In genomic region chr1:180042994-180043622, GRCh38 we compare ENCODE assay signal across 15 cellular contexts.
A peak's percentile ranks its signal among the peaks of the same experiment; 100 is the strongest.
DNase-seq lines count a peak whose midpoint lies in the region; ATAC-seq, FAIRE-seq and TF ChIP-seq lines count a peak whose summit lies in the region.
"Had no signal": no experiment of that assay in that cellular context is flagged by ENCODE, and none has a peak within 500 bp of the region (broad histone marks: within the 10 kb centered on the region; RNA-seq: fewer than 3 reads in every experiment).

No MANE protein-coding gene starts in this region.

- no peaks in the 10 kb centered on the region for H4K20me1 ChIP-seq in endothelial cell of umbilical vein (replicated peaks; ENCODE audit: control insufficient read depth, extremely low read depth, insufficient read depth, low read length)

- H3K27me3 Mint-ChIP-seq in CD4-positive, alpha-beta memory T cell, result no peaks in the 10 kb centered on the region
- H3K27me3 Mint-ChIP-seq: activated CD4-positive, alpha-beta T cell treated with anti-CD3 and anti-CD28 coated beads, Interleukin-2, amount 10 ng/mL, durations not matched to agents 7 days and 5 days had no signal

- POLR2A ChIA-PET in endothelial cell of umbilical vein (lab: Charles Lee), result no interaction called here
- POLR2A ChIA-PET in CD4-positive, alpha-beta memory T cell (lab: Charles Lee; ENCODE audit: partially characterized antibody), result no interaction called here

- no peak overlapping the region for H3K4me3 Mint-ChIP-seq in CD4-positive, alpha-beta memory T cell
- H3K4me3 Mint-ChIP-seq: activated CD4-positive, alpha-beta T cell treated with anti-CD3 and anti-CD28 coated beads, Interleukin-2, amount 10 ng/mL, durations not matched to agents 7 days and 5 days had no signal

- H3K4me1 Mint-ChIP-seq in CD4-positive, alpha-beta memory T cell, result peaks cover 0 to 4% (median 0%) of the 10 kb centered on the region in 4 donors

- H3K4me1 ChIP-seq in endothelial cell of umbilical vein (ENCODE audit: control insufficient read depth, extremely low read depth, insufficient read depth, low read length) (peaks cover 23% of the 10 kb centered on the region), upper lobe of left lung (no peaks in the 10 kb centered on the region)
- no peaks in the 10 kb centered on the region for H3K4me1 ChIP-seq in CD4-positive, alpha-beta memory T cell (ENCODE audit: insufficient read depth, low read length)
- H3K4me1 ChIP-seq: HAP-1 had no signal

- H3K9ac ChIP-seq in endothelial cell of umbilical vein (replicated peaks; ENCODE audit: extremely low read depth, insufficient read depth, low read length), result no peak overlapping the region

- H3K27me3 ChIP-seq in endothelial cell of umbilical vein (ENCODE audit: control insufficient read depth in 2 of 2, insufficient read depth in 2 of 2, low read length in 2 of 2), result no peaks in the 10 kb centered on the region
- H3K27me3 ChIP-seq in CD4-positive, alpha-beta memory T cell (ENCODE audit: insufficient read depth, low read length), result no peaks in the 10 kb centered on the region
- H3K27me3 ChIP-seq in upper lobe of left lung, result no peaks in the 10 kb centered on the region
- H3K27me3 ChIP-seq: cardiac muscle cell had no signal

- peak overlapping the region; percentile 31 for H3K4me2 ChIP-seq in endothelial cell of umbilical vein (ENCODE audit: insufficient read depth, low read length)

- no peaks in the 10 kb centered on the region for H3K9me3 ChIP-seq in endothelial cell of umbilical vein (replicated peaks; ENCODE audit: control insufficient read depth, insufficient read depth, low read length)
- H3K9me3 ChIP-seq in CD4-positive, alpha-beta memory T cell (ENCODE audit: control insufficient read depth in 1 of 2, low read length in 2 of 2), result no peaks in the 10 kb centered on the region
- H3K9me3 ChIP-seq in upper lobe of left lung, result no peaks in the 10 kb centered on the region
- H3K9me3 ChIP-seq: HAP-1 had no signal

- FAIRE-seq in endothelial cell of umbilical vein (lab: Jason Lieb, UNC), result no peak

- DNase-seq in GM03348 (ENCODE audit: low spot score) (peak; percentile 20), RPMI7951 (ENCODE audit: low read depth) (peak; percentile 41), endothelial cell of umbilical vein (ENCODE audit: low read depth, low spot score) (peak; percentile 64), pulmonary artery endothelial cell (ENCODE audit: low read depth, low spot score) (peak; percentile 26), SKM-1 treated with dmso at 0.1 percent for 144 hours (lab: John Stamatoyannopoulos, UW; ENCODE audit: unreplicated experiment) (no peak), NCI-H1105 treated with DMSO at 0.1 percent for 48 hours (lab: John Stamatoyannopoulos, UW) (no peak), upper lobe of left lung (no peak)
- no peak for DNase-seq in CD4-positive, alpha-beta memory T cell
- DNase-seq: activated CD4-positive, alpha-beta T cell treated with anti-CD3 and anti-CD28 coated beads, Interleukin-2, amount 10 ng/mL, durations not matched to agents 7 days and 5 days; NCI-H774; T-helper 2 cell had no signal

- H2AFZ ChIP-seq in endothelial cell of umbilical vein (ENCODE audit: low read depth, low read length), result no peak overlapping the region

- H3K27ac ChIP-seq in endothelial cell of umbilical vein (ENCODE audit: insufficient read depth, low read depth, low read length) (peak overlapping the region; percentile 15), upper lobe of left lung (no peak overlapping the region)
- H3K27ac ChIP-seq in CD4-positive, alpha-beta memory T cell (ENCODE audit: low read depth, low read length), result no peak overlapping the region
- H3K27ac ChIP-seq: cardiac muscle cell had no signal

- H3K36me3 ChIP-seq in endothelial cell of umbilical vein (ENCODE audit: control insufficient read depth in 2 of 2, extremely low read depth in 1 of 2, insufficient read depth in 2 of 2, low read length in 2 of 2) (peaks cover 3% of the 10 kb centered on the region in 2 experiments), upper lobe of left lung (peaks cover 13 to 69% (median 50%) of the 10 kb centered on the region in 4 donors)
- H3K36me3 ChIP-seq in CD4-positive, alpha-beta memory T cell (ENCODE audit: insufficient read depth, low read length), result peaks cover 49% of the 10 kb centered on the region

- TF ChIP-seq POLR2A in endothelial cell of umbilical vein (IDR thresholded peaks at IDR 0.05; ENCODE audit: low read depth, low read length) (no peak), upper lobe of left lung (IDR thresholded peaks at IDR 0.05) (no peak)

- intact Hi-C loops in endothelial cell of umbilical vein (cut with micrococcal nuclease), result no loop called here
- intact Hi-C loops in CD4-positive, alpha-beta memory T cell (cut with micrococcal nuclease), result no loop called here

- H3K4me3 ChIP-seq in endothelial cell of umbilical vein (replicated peaks in 1 of 3; ENCODE audit: insufficient read depth in 1 of 3, low read depth in 1 of 3, low read length in 3 of 3) (no peak overlapping the region), upper lobe of left lung (no peak overlapping the region)
- H3K4me3 ChIP-seq in CD4-positive, alpha-beta memory T cell (ENCODE audit: low read length in 2 of 2), result no peak overlapping the region
- H3K4me3 ChIP-seq: cardiac muscle cell, HAP-1 had no signal

- no peaks in the 10 kb centered on the region for H3K9me3 Mint-ChIP-seq in CD4-positive, alpha-beta memory T cell
- H3K9me3 Mint-ChIP-seq: activated CD4-positive, alpha-beta T cell treated with anti-CD3 and anti-CD28 coated beads, Interleukin-2, amount 10 ng/mL, durations not matched to agents 7 days and 5 days; activated T-helper 2 cell treated with anti-CD3 and anti-CD28 coated beads, Interferon-gamma antibody, Interleukin-2, Interleukin-4, amounts not matched to agents 10 μg/mL and 5 μg/mL and 100 μg/mL, durations not matched to agents 14 hours and 24 hours and 36 hours had no signal

- dilution Hi-C loops in endothelial cell of umbilical vein (cut with MboI; ENCODE audit: extremely low pct_ligation_motif_present, low sequenced_read_pairs), result no loop called here

- CTCF ChIA-PET in endothelial cell of umbilical vein (lab: Charles Lee), result interaction anchor here (1.1 to 2.5 kb wide), 3 partner anchors 9 to 126 kb away, joined by 3 to 11 read pairs (median 8); no protein-coding TSS in a partner anchor
- CTCF ChIA-PET in CD4-positive, alpha-beta memory T cell (lab: Charles Lee; ENCODE audit: partially characterized antibody), result no interaction called here

- TF ChIP-seq EP300 in upper lobe of left lung (IDR thresholded peaks at IDR 0.05), result no peak

- no peaks in the 10 kb centered on the region for H3K79me2 ChIP-seq in endothelial cell of umbilical vein (ENCODE audit: control insufficient read depth, insufficient read depth, low read length)

- peaks cover 65 to 70% of the 10 kb centered on the region in 2 donors for H3K36me3 Mint-ChIP-seq in CD4-positive, alpha-beta memory T cell

- TF ChIP-seq CTCF in endothelial cell of umbilical vein (IDR thresholded peaks at IDR 0.05; ENCODE audit: extremely low read depth in 1 of 2, insufficient read depth in 1 of 2, low read depth in 1 of 2, low read length in 2 of 2) (no peak), upper lobe of left lung (IDR thresholded peaks at IDR 0.05) (no peak)

- BruUV-seq in endothelial cell of umbilical vein (replicated peaks; lab: Mats Ljungman, UMichigan), result no TSS peak

- ATAC-seq in upper lobe of left lung (ENCODE audit: low FRiP score in 2 of 2), result no peak
- ATAC-seq: sciatic nerve had no signal

- peak overlapping the region in 3 of 7 donors; percentile 5 to 39 (median 13) for H3K27ac Mint-ChIP-seq in CD4-positive, alpha-beta memory T cell
- H3K27ac Mint-ChIP-seq: activated CD4-positive, alpha-beta T cell treated with anti-CD3 and anti-CD28 coated beads, Interleukin-2, amount 10 ng/mL, durations not matched to agents 7 days and 5 days; activated T-helper 2 cell treated with anti-CD3 and anti-CD28 coated beads, Interferon-gamma antibody, Interleukin-2, Interleukin-4, amounts not matched to agents 10 μg/mL and 5 μg/mL and 100 μg/mL, durations not matched to agents 14 hours and 24 hours and 36 hours had no signal

- WGBS in upper lobe of left lung, 2 donors, result 94 to 98% methylated on average over 3 of the region's 3 CpGs

- H3K9me1 ChIP-seq in endothelial cell of umbilical vein (replicated peaks; ENCODE audit: control insufficient read depth, extremely low read depth, insufficient read depth, low read length), result no peaks in the 10 kb centered on the region

TF ChIP-seq in endothelial cell of umbilical vein, 7 proteins besides CTCF, POLR2A, EP300 and RAD21:
- TF ChIP-seq EZH2 (IDR thresholded peaks at IDR 0.05; ENCODE audit: borderline replicate concordance, low read depth, low read length, severe bottlenecking) (no peak), GATA2 (IDR thresholded peaks at IDR 0.05; ENCODE audit: insufficient read depth, insufficient read length, low read depth, low read length) (peak; percentile 41), MYC (IDR thresholded peaks at IDR 0.05; ENCODE audit: low read depth, low read length) (no peak)

Comparison
In these comparisons a context has a peak if more than half of its experiments do, and no peak if none do; other contexts are left out.
1. DNase-seq: peak in GM03348 (single experiment), RPMI7951 (single experiment), endothelial cell of umbilical vein (single experiment) and pulmonary artery endothelial cell (single experiment); none in SKM-1 treated with dmso at 0.1 percent for 144 hours (single experiment), NCI-H1105 treated with DMSO at 0.1 percent for 48 hours (single experiment), CD4-positive, alpha-beta memory T cell (0 of 5) and upper lobe of left lung (0 of 2).